27 cellular contexts compared by ENCODE assay signal in genomic region chr10:131912620-131913019, GRCh38.
"Had no signal": no experiment of that assay in that cellular context is flagged by ENCODE, and none has a peak within 500 bp of the region (broad histone marks: within the 10 kb centered on the region; RNA-seq: fewer than 3 reads in every experiment).

No MANE protein-coding gene starts in this region.

- DNase-seq: activated B cell treated with CpG ODN at 0.5 μM for 24 hours; activated CD4-positive, alpha-beta memory T cell treated with anti-CD3 and anti-CD28 coated beads for 36 hours; activated CD8-positive, alpha-beta memory T cell treated with anti-CD3 and anti-CD28 coated beads, Interleukin-2, amount 50 U/mL, for 4 hours; activated gamma-delta T cell treated with Interleukin-2 at 50 U/mL for 16 hours; activated T-cell treated with anti-CD3 and anti-CD28 coated beads, Interleukin-2, amount 50 U/mL, for 1 hour; amygdala; caudate nucleus; foreskin melanocyte; heart right ventricle; kidney glomerular epithelial cell; mesendoderm; small intestine; stimulated activated CD4-positive, alpha-beta T cell treated with anti-CD3 and anti-CD28 coated beads, Interleukin-4, amount 100 ng/mL, for 4 hours; stimulated activated CD8-positive, alpha-beta memory T cell treated with anti-CD3 and anti-CD28 coated beads, Interleukin-4, amount 100 ng/mL, for 48 hours; stimulated activated naive B cell treated with anti-CD40 and anti-IgM and Interleukin-4, amounts not matched to agents 10 μg/mL and 1 μg/mL and 100 μg/mL, for 72 hours; T-cell had no signal

- H3K9me3 Mint-ChIP-seq: activated B cell treated with CpG ODN at 0.5 μM for 24 hours; activated T-helper 17 cell treated with anti-CD3 and anti-CD28 coated beads, Interleukin-2, amount 50 U/mL, for 72 hours; natural killer cell treated with Interleukin-12 subunit alpha and Interleukin-12 subunit beta and Interleukin-15 and Interleukin-18, amount 100 ng/mL, for 72 hours; T-cell; T-helper 2 cell treated with Interferon-gamma antibody and Interleukin-4, amounts not matched to agents 5 μg/mL and 100 μg/mL, for 36 hours had no signal

- H3K36me3 Mint-ChIP-seq: natural killer cell treated with Interleukin-12 subunit alpha and Interleukin-12 subunit beta and Interleukin-15 and Interleukin-18, amount 100 ng/mL, for 72 hours had no signal

- H3K4me3 ChIP-seq: heart right ventricle, lung, suprapubic skin, tibial artery had no signal

- H3K27ac Mint-ChIP-seq: activated B cell treated with CpG ODN at 0.5 μM for 24 hours; activated T-helper 17 cell treated with anti-CD3 and anti-CD28 coated beads, Interleukin-2, amount 50 U/mL, for 72 hours; dendritic cell treated with granulocyte-macrophage colony-stimulating factor and Interleukin-4, amounts not matched to agents 40 ng/mL and 50 ng/mL, for 4 days; endodermal cell; natural killer cell treated with Interleukin-12 subunit alpha and Interleukin-12 subunit beta and Interleukin-15 and Interleukin-18, amount 100 ng/mL, for 72 hours; T-helper 2 cell treated with Interferon-gamma antibody and Interleukin-4, amounts not matched to agents 5 μg/mL and 100 μg/mL, for 36 hours had no signal

- H3K4me3 Mint-ChIP-seq: activated B cell treated with CpG ODN at 0.5 μM for 24 hours; activated CD4-positive, alpha-beta memory T cell treated with anti-CD3 and anti-CD28 coated beads for 36 hours; dendritic cell treated with granulocyte-macrophage colony-stimulating factor and Interleukin-4, amounts not matched to agents 40 ng/mL and 50 ng/mL, for 4 days; endodermal cell; natural killer cell treated with Interleukin-12 subunit alpha and Interleukin-12 subunit beta and Interleukin-15 and Interleukin-18, amount 100 ng/mL, for 72 hours; T-helper 2 cell treated with Interferon-gamma antibody and Interleukin-4, amounts not matched to agents 5 μg/mL and 100 μg/mL, for 36 hours had no signal

- H3K27me3 ChIP-seq: heart right ventricle, suprapubic skin, tibial artery had no signal

- ATAC-seq: activated T-helper 17 cell treated with anti-CD3 and anti-CD28 coated beads, Interleukin-2, amount 50 U/mL, for 72 hours; esophagus mucosa; heart right ventricle; left lobe of liver; natural killer cell treated with Interleukin-12 subunit alpha and Interleukin-12 subunit beta and Interleukin-15 and Interleukin-18, amount 100 ng/mL, for 72 hours; sciatic nerve; stimulated activated naive B cell treated with anti-CD40 and anti-IgM and Interleukin-4, amounts not matched to agents 10 μg/mL and 1 μg/mL and 100 μg/mL, for 72 hours; T-cell had no signal

- H3K27me3 Mint-ChIP-seq: activated B cell treated with CpG ODN at 0.5 μM for 24 hours; activated CD4-positive, alpha-beta memory T cell treated with anti-CD3 and anti-CD28 coated beads for 36 hours; activated T-helper 17 cell treated with anti-CD3 and anti-CD28 coated beads, Interleukin-2, amount 50 U/mL, for 72 hours; dendritic cell treated with granulocyte-macrophage colony-stimulating factor and Interleukin-4, amounts not matched to agents 40 ng/mL and 50 ng/mL, for 4 days; natural killer cell treated with Interleukin-12 subunit alpha and Interleukin-12 subunit beta and Interleukin-15 and Interleukin-18, amount 100 ng/mL, for 72 hours; stimulated activated naive B cell treated with anti-CD40 and anti-IgM and Interleukin-4, amounts not matched to agents 10 μg/mL and 1 μg/mL and 100 μg/mL, for 72 hours; T-cell had no signal

- H3K27ac ChIP-seq: suprapubic skin, tibial artery had no signal

- FAIRE-seq: small intestine had no signal

- H3K9me3 ChIP-seq: suprapubic skin, tibial artery had no signal
